1 cellular context compared by ENCODE assay signal in genomic region chr16:20774703-20775362, GRCh38.
TF ChIP-seq lines count a peak whose summit lies in the region.

No MANE protein-coding gene starts in this region.

TF ChIP-seq in HepG2, 621 proteins besides CTCF, POLR2A, EP300 and RAD21 (continued from another document and continues in another):
- no peak for TF ChIP-seq SMAD9 (CRISPR knock-in tag; IDR thresholded peaks at IDR 0.05)
- peak; percentile 63 for TF ChIP-seq ZFP91 (CRISPR knock-in tag; IDR thresholded peaks at IDR 0.05; ENCODE audit: borderline replicate concordance)
- no peak for TF ChIP-seq PRPF4 (IDR thresholded peaks at IDR 0.05; ENCODE audit: low read depth, low read length, poor library complexity, severe bottlenecking)
- TF ChIP-seq ZNF24 (IDR thresholded peaks at IDR 0.05) = no peak
- TF ChIP-seq ZZZ3 (CRISPR knock-in tag; IDR thresholded peaks at IDR 0.05; ENCODE audit: borderline replicate concordance) = 0 out of 2 replicates have a peak, but pooled peaks have one; percentile 30
- TF ChIP-seq IKZF5 (CRISPR knock-in tag; IDR thresholded peaks at IDR 0.05) = peak; percentile 32; the same call in 1 of the 2 replicates
- peak; percentile 46; the same call in 1 of the 2 replicates for TF ChIP-seq ZMYM4 (CRISPR knock-in tag; IDR thresholded peaks at IDR 0.05)
- no peak for TF ChIP-seq ZBTB43 (CRISPR knock-in tag; conservative IDR thresholded peaks at IDR 0.05)
- TF ChIP-seq ZNF747 (CRISPR knock-in tag; IDR thresholded peaks at IDR 0.05; ENCODE audit: borderline replicate concordance) = no peak
- no peak for TF ChIP-seq ZSCAN31 (CRISPR knock-in tag; IDR thresholded peaks at IDR 0.05; ENCODE audit: low read depth)
- TF ChIP-seq SAP130 (CRISPR knock-in tag; IDR thresholded peaks at IDR 0.05; ENCODE audit: low read depth) = peak; percentile 40; the same call in 1 of the 2 replicates
- TF ChIP-seq ZNF607 (CRISPR knock-in tag; IDR thresholded peaks at IDR 0.05; ENCODE audit: borderline replicate concordance) = peak; percentile 53; the same call in 1 of the 2 replicates
- TF ChIP-seq, protein P1, sequence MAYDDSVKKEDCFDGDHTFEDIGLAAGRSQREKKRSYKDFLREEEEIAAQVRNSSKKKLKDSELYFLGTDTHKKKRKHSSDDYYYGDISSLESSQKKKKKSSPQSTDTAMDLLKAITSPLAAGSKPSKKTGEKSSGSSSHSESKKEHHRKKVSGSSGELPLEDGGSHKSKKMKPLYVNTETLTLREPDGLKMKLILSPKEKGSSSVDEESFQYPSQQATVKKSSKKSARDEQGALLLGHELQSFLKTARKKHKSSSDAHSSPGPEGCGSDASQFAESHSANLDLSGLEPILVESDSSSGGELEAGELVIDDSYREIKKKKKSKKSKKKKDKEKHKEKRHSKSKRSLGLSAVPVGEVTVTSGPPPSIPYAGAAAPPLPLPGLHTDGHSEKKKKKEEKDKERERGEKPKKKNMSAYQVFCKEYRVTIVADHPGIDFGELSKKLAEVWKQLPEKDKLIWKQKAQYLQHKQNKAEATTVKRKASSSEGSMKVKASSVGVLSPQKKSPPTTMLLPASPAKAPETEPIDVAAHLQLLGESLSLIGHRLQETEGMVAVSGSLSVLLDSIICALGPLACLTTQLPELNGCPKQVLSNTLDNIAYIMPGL (CRISPR knock-in tag; IDR thresholded peaks at IDR 0.05; ENCODE audit: borderline replicate concordance in 1 of 2, low read depth in 1 of 2) = peak in 1 of 2 experiments; percentile 69; a peak in 2 of 4 replicates
- TF ChIP-seq ZNF614 (CRISPR knock-in tag; IDR thresholded peaks at IDR 0.05; ENCODE audit: borderline replicate concordance) = no peak
- no peak for TF ChIP-seq ZNF576 (CRISPR knock-in tag; IDR thresholded peaks at IDR 0.05)
- no peak for TF ChIP-seq SP140L (CRISPR knock-in tag; IDR thresholded peaks at IDR 0.05; ENCODE audit: borderline replicate concordance)
- TF ChIP-seq ZNF207 (IDR thresholded peaks at IDR 0.05; ENCODE audit: borderline replicate concordance) = peak; percentile 13; the same call in 1 of the 2 replicates
- TF ChIP-seq ZNF883 (CRISPR knock-in tag; IDR thresholded peaks at IDR 0.05; ENCODE audit: not compliant biosample characterization) = peak; percentile 83
- peak; percentile 67; the same call in 1 of the 2 replicates for TF ChIP-seq HNRNPL (IDR thresholded peaks at IDR 0.05; ENCODE audit: low read depth, low read length)
- TF ChIP-seq SOX6 (IDR thresholded peaks at IDR 0.05) = no peak
- TF ChIP-seq SOX6 (CRISPR knock-in tag; IDR thresholded peaks at IDR 0.05) = no peak
- TF ChIP-seq ZNF264 (CRISPR knock-in tag; IDR thresholded peaks at IDR 0.05) = no peak
- peak; percentile 57; the same call in 1 of the 2 replicates for TF ChIP-seq ZNF121 (CRISPR knock-in tag; IDR thresholded peaks at IDR 0.05)
- TF ChIP-seq HMG20A (CRISPR knock-in tag; IDR thresholded peaks at IDR 0.05; ENCODE audit: borderline replicate concordance) = no peak
- peak; percentile 51 for TF ChIP-seq ZNF407 (CRISPR knock-in tag; IDR thresholded peaks at IDR 0.05; ENCODE audit: not compliant biosample characterization)
- TF ChIP-seq RBM22 (optimal IDR thresholded peaks at IDR 0.05; ENCODE audit: low read length) = no peak
- no peak for TF ChIP-seq ONECUT2 (CRISPR knock-in tag; IDR thresholded peaks at IDR 0.05)
- no peak for TF ChIP-seq FOXA1 (IDR thresholded peaks at IDR 0.05)
- TF ChIP-seq FOXA1 (CRISPR knock-in tag; IDR thresholded peaks at IDR 0.05) = peak; percentile 27; the same call in 1 of the 2 replicates
- TF ChIP-seq ZNF547 (CRISPR knock-in tag; IDR thresholded peaks at IDR 0.05) = 0 out of 2 replicates have a peak, but pooled peaks have one; percentile 63
- no peak; the same call in 1 of the 2 replicates for TF ChIP-seq ZNF230 (CRISPR knock-in tag; IDR thresholded peaks at IDR 0.05)
- peak; percentile 20; the same call in 1 of the 2 replicates for TF ChIP-seq ATF7-NPFF (CRISPR knock-in tag; IDR thresholded peaks at IDR 0.05; ENCODE audit: low read depth)
- TF ChIP-seq XBP1 (CRISPR knock-in tag; IDR thresholded peaks at IDR 0.05) = no peak
- TF ChIP-seq SNAPC2 (CRISPR knock-in tag; IDR thresholded peaks at IDR 0.05) = no peak
- no peak for TF ChIP-seq PHF21A (CRISPR knock-in tag; IDR thresholded peaks at IDR 0.05)
- TF ChIP-seq SCMH1 (CRISPR knock-in tag; IDR thresholded peaks at IDR 0.05; ENCODE audit: borderline replicate concordance) = no peak
- no peak for TF ChIP-seq ZNF251 (CRISPR knock-in tag; IDR thresholded peaks at IDR 0.05)
- no peak for TF ChIP-seq ZNF138 (CRISPR knock-in tag; IDR thresholded peaks at IDR 0.05; ENCODE audit: low read depth)
- TF ChIP-seq, protein P2, sequence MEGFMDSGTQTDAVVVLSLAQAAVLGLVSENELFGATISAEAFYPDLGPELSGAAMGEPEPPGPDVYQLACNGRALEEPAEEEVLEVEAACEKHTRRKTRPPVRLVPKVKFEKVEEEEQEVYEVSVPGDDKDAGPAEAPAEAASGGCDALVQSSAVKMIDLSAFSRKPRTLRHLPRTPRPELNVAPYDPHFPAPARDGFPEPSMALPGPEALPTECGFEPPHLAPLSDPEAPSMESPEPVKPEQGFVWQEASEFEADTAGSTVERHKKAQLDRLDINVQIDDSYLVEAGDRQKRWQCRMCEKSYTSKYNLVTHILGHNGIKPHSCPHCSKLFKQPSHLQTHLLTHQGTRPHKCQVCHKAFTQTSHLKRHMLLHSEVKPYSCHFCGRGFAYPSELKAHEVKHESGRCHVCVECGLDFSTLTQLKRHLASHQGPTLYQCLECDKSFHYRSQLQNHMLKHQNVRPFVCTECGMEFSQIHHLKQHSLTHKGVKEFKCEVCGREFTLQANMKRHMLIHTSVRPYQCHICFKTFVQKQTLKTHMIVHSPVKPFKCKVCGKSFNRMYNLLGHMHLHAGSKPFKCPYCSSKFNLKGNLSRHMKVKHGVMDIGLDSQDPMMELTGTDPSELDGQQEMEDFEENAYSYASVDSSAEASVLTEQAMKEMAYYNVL (CRISPR knock-in tag; IDR thresholded peaks at IDR 0.05; ENCODE audit: borderline replicate concordance) = no peak
- TF ChIP-seq POGK (CRISPR knock-in tag; conservative IDR thresholded peaks at IDR 0.05) = 0 out of 2 replicates have a peak, but pooled peaks have one; percentile 25
